ENCODE assay signal across 25 cellular contexts in genomic region chr5:170945275-170945674, GRCh38.
DNase-seq lines count a peak whose midpoint lies in the region; ATAC-seq, FAIRE-seq and TF ChIP-seq lines count a peak whose summit lies in the region.
"Had no signal": no experiment of that assay in that cellular context is flagged by ENCODE, and none has a peak within 500 bp of the region (broad histone marks: within the 10 kb centered on the region; RNA-seq: fewer than 3 reads in every experiment).

No MANE protein-coding gene starts in this region.

- FAIRE-seq in islet of Langerhans (lab: Jason Lieb, UNC), result peak; percentile 53
- FAIRE-seq: GM18507 had no signal

- H3K27ac ChIP-seq in RWPE2 (ENCODE audit: poor library complexity, severe bottlenecking), result no peak overlapping the region
- H3K27ac ChIP-seq: BLaER1, GM23248, PC-9, SJSA1 had no signal

- no peaks in the 10 kb centered on the region for H3K36me3 ChIP-seq in RWPE2 (ENCODE audit: low read depth)
- H3K36me3 ChIP-seq: BLaER1, SJSA1 had no signal

- H3K4me1 ChIP-seq in RWPE2 (ENCODE audit: insufficient read depth, poor library complexity, severe bottlenecking), result no peaks in the 10 kb centered on the region
- H3K4me1 ChIP-seq: BLaER1, SJSA1 had no signal

- TF ChIP-seq CTCF in RWPE2 (IDR thresholded peaks at IDR 0.05; ENCODE audit: poor library complexity, severe bottlenecking), result no peak

- DNase-seq in NCI-H1417 (lab: John Stamatoyannopoulos, UW) (peak in 2 of 3 experiments; percentile 35 to 70), NCI-H1417 treated with DMSO at 0.1 percent for 48 hours (lab: John Stamatoyannopoulos, UW) (no peak), NCI-H1105 treated with DMSO at 0.1 percent for 48 hours (lab: John Stamatoyannopoulos, UW) (peak; percentile 85), RWPE2 (ENCODE audit: low spot score) (no peak), H4 (ENCODE audit: low spot score) (no peak), MV-4-11 (lab: John Stamatoyannopoulos, UW) (no peak), NCI-H1436 treated with DMSO at 0.1 percent for 48 hours (lab: John Stamatoyannopoulos, UW) (no peak)
- DNase-seq: 8988T; ACHN; CD4-positive, CD25-positive, alpha-beta regulatory T cell; DMS153; GM23248; H9; KBM-7; NCI-H1436; NCI-H2171 treated with DMSO at 0.1 percent for 48 hours; NCI-H345; NCI-H524 treated with DMSO at 0.1 percent for 48 hours; PC-9; Right ventricle myocardium superior; T-helper 2 cell had no signal

- no peaks in the 10 kb centered on the region for H3K27me3 ChIP-seq in RWPE2 (ENCODE audit: insufficient read depth, poor library complexity, severe bottlenecking)
- H3K27me3 ChIP-seq: BLaER1, SJSA1 had no signal

- 0 out of 3 replicates have a peak, but pooled peaks have one; percentile 27 for ATAC-seq in RWPE2 (ENCODE audit: low read depth)

- H3K4me3 ChIP-seq in RWPE2 (ENCODE audit: severe bottlenecking), result no peak overlapping the region
- H3K4me3 ChIP-seq: BLaER1, GM23248, PC-9, SJSA1 had no signal

- H3K9me3 ChIP-seq in RWPE2 (ENCODE audit: severe bottlenecking), result no peaks in the 10 kb centered on the region
- H3K9me3 ChIP-seq: BLaER1, SJSA1 had no signal

Comparison
In these comparisons a context has a peak if more than half of its experiments do, and no peak if none do; other contexts are left out.
1. DNase-seq: peak in NCI-H1417 (2 of 3) and NCI-H1105 treated with DMSO at 0.1 percent for 48 hours (single experiment); none in NCI-H1417 treated with DMSO at 0.1 percent for 48 hours (single experiment), RWPE2 (single experiment), H4 (single experiment), MV-4-11 (single experiment) and NCI-H1436 treated with DMSO at 0.1 percent for 48 hours (single experiment).